ENCODE assay signal across 1 cellular context in the genomic region with DNA sequence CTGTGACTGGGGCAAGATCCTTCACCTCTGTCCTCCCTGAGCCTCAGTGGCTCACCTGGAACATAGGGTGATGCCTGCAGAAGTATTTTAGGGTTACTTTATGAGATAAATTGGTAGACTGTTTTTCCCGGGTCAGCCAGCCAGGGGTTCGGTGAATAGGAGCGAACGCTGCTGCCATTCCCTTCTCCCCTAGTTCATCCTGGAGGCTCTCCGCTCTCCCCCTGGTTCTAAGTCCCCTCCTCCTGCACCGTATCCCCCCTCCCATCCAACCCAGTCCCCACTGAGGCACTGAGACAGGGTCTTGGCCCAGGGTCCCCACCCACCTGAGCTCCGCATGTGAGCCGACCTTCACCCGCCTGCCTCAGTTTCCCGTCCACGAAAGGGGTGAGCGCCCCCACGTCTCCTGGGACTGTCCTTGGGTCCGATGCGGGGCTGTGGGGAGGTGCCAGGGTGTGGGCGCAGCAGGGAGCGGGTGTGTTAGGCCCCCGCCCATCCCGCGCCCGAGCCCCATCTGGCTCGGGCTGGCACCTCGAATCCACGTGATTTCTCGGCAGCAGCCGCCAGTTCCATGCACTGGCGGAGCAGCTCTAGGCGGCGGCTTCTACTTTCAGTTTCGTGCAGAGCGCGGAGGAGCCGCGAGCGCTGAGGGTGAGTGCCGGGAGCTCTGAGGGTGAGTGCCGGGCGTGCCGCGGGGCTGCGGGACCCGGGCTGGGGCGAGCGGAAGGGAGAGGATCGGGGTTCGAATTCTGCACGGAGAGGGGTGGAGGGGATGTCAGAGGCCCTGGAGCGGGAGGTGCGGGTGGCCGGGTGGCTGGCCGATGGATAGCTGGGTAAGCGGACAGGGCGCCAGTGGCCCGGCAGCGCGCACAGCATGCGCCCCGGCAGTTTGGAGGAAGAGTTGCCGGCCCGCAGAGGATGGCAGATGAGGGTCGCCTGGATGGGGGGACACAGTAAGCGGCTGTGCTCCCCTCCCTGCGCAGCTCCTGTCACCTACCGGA.
TF ChIP-seq lines count a peak whose summit lies in the region.

NLRC5 (plus strand) TSS at position 610 of the 998 bp plus-strand sequence. CDS start 31,156 bp downstream, outside the sequence.

TF ChIP-seq in HEK293, 187 proteins besides CTCF, POLR2A, EP300 and RAD21 (continued from another document and continues in another):
- TF ChIP-seq, protein P1, sequence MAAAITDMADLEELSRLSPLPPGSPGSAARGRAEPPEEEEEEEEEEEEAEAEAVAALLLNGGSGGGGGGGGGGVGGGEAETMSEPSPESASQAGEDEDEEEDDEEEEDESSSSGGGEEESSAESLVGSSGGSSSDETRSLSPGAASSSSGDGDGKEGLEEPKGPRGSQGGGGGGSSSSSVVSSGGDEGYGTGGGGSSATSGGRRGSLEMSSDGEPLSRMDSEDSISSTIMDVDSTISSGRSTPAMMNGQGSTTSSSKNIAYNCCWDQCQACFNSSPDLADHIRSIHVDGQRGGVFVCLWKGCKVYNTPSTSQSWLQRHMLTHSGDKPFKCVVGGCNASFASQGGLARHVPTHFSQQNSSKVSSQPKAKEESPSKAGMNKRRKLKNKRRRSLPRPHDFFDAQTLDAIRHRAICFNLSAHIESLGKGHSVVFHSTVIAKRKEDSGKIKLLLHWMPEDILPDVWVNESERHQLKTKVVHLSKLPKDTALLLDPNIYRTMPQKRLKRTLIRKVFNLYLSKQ (tag by site-specific recombination; IDR thresholded peaks at IDR 0.05; ENCODE audit: borderline replicate concordance) = no peak
- TF ChIP-seq ZNF23 (tag by site-specific recombination; IDR thresholded peaks at IDR 0.05; ENCODE audit: borderline replicate concordance) = no peak
- no peak for TF ChIP-seq ZNF324 (tag by site-specific recombination; IDR thresholded peaks at IDR 0.05)
- TF ChIP-seq OVOL3 (tag by site-specific recombination; IDR thresholded peaks at IDR 0.05) = no peak
- TF ChIP-seq ZNF175 (tag by site-specific recombination; IDR thresholded peaks at IDR 0.05) = no peak
- TF ChIP-seq RBAK (tag by site-specific recombination; IDR thresholded peaks at IDR 0.05) = no peak
- no peak for TF ChIP-seq ZSCAN4 (tag by site-specific recombination; IDR thresholded peaks at IDR 0.05)
- TF ChIP-seq SP2 (tag by site-specific recombination; IDR thresholded peaks at IDR 0.05) = no peak
- no peak for TF ChIP-seq ZNF214 (tag by site-specific recombination; IDR thresholded peaks at IDR 0.05; ENCODE audit: borderline replicate concordance)
- TF ChIP-seq, protein P2, sequence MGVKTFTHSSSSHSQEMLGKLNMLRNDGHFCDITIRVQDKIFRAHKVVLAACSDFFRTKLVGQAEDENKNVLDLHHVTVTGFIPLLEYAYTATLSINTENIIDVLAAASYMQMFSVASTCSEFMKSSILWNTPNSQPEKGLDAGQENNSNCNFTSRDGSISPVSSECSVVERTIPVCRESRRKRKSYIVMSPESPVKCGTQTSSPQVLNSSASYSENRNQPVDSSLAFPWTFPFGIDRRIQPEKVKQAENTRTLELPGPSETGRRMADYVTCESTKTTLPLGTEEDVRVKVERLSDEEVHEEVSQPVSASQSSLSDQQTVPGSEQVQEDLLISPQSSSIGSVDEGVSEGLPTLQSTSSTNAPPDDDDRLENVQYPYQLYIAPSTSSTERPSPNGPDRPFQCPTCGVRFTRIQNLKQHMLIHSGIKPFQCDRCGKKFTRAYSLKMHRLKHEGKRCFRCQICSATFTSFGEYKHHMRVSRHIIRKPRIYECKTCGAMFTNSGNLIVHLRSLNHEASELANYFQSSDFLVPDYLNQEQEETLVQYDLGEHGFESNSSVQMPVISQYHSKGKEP (tag by site-specific recombination; IDR thresholded peaks at IDR 0.05) = peak; percentile 83
- TF ChIP-seq ZBTB8A (tag by site-specific recombination; IDR thresholded peaks at IDR 0.05) = peak; percentile 93
- no peak for TF ChIP-seq OSR2 (tag by site-specific recombination; IDR thresholded peaks at IDR 0.05)
- TF ChIP-seq ZNF366 (tag by site-specific recombination; conservative IDR thresholded peaks at IDR 0.05) = no peak; the same call in 1 of the 2 replicates
- TF ChIP-seq ZNF776 (tag by site-specific recombination; IDR thresholded peaks at IDR 0.05; ENCODE audit: borderline replicate concordance) = no peak
- TF ChIP-seq, protein P3, sequence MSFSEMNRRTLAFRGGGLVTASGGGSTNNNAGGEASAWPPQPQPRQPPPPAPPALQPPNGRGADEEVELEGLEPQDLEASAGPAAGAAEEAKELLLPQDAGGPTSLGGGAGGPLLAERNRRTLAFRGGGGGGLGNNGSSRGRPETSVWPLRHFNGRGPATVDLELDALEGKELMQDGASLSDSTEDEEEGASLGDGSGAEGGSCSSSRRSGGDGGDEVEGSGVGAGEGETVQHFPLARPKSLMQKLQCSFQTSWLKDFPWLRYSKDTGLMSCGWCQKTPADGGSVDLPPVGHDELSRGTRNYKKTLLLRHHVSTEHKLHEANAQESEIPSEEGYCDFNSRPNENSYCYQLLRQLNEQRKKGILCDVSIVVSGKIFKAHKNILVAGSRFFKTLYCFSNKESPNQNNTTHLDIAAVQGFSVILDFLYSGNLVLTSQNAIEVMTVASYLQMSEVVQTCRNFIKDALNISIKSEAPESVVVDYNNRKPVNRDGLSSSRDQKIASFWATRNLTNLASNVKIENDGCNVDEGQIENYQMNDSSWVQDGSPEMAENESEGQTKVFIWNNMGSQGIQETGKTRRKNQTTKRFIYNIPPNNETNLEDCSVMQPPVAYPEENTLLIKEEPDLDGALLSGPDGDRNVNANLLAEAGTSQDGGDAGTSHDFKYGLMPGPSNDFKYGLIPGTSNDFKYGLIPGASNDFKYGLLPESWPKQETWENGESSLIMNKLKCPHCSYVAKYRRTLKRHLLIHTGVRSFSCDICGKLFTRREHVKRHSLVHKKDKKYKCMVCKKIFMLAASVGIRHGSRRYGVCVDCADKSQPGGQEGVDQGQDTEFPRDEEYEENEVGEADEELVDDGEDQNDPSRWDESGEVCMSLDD (tag by site-specific recombination; IDR thresholded peaks at IDR 0.05) = no peak
- peak; percentile 58; the same call in 1 of the 2 replicates for TF ChIP-seq REPIN1 (tag by site-specific recombination; IDR thresholded peaks at IDR 0.05; ENCODE audit: low read depth)
- no peak for TF ChIP-seq KLF16 (tag by site-specific recombination; IDR thresholded peaks at IDR 0.05)
- TF ChIP-seq ZNF600 (tag by site-specific recombination; IDR thresholded peaks at IDR 0.05) = peak; percentile 82
- TF ChIP-seq BCL11B (tag by site-specific recombination; IDR thresholded peaks at IDR 0.05; ENCODE audit: low read depth) = no peak
- no peak for TF ChIP-seq YY2 (tag by site-specific recombination; IDR thresholded peaks at IDR 0.05)
- TF ChIP-seq ZBTB7A (tag by site-specific recombination; IDR thresholded peaks at IDR 0.05; ENCODE audit: low read depth) = 0 out of 2 replicates have a peak, but pooled peaks have one; percentile 43
- peak; percentile 98 for TF ChIP-seq ZBTB17 (tag by site-specific recombination; IDR thresholded peaks at IDR 0.05)
- no peak; the same call in 1 of the 2 replicates for TF ChIP-seq ZSCAN30 (tag by site-specific recombination; IDR thresholded peaks at IDR 0.05)
- no peak for TF ChIP-seq ZNF311 (tag by site-specific recombination; IDR thresholded peaks at IDR 0.05; ENCODE audit: borderline replicate concordance)
- TF ChIP-seq ZNF837 (tag by site-specific recombination; IDR thresholded peaks at IDR 0.05) = no peak
- TF ChIP-seq ZNF514 (tag by site-specific recombination; IDR thresholded peaks at IDR 0.05) = no peak
- no peak for TF ChIP-seq GFI1B (tag by site-specific recombination; IDR thresholded peaks at IDR 0.05)
- TF ChIP-seq, protein P4, sequence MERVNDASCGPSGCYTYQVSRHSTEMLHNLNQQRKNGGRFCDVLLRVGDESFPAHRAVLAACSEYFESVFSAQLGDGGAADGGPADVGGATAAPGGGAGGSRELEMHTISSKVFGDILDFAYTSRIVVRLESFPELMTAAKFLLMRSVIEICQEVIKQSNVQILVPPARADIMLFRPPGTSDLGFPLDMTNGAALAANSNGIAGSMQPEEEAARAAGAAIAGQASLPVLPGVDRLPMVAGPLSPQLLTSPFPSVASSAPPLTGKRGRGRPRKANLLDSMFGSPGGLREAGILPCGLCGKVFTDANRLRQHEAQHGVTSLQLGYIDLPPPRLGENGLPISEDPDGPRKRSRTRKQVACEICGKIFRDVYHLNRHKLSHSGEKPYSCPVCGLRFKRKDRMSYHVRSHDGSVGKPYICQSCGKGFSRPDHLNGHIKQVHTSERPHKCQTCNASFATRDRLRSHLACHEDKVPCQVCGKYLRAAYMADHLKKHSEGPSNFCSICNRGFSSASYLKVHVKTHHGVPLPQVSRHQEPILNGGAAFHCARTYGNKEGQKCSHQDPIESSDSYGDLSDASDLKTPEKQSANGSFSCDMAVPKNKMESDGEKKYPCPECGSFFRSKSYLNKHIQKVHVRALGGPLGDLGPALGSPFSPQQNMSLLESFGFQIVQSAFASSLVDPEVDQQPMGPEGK (tag by site-specific recombination; IDR thresholded peaks at IDR 0.05) = peak; percentile 66
- TF ChIP-seq SETDB1 (IDR thresholded peaks at IDR 0.05; ENCODE audit: insufficient read length, low read length) = no peak
- no peak for TF ChIP-seq ZNF155 (tag by site-specific recombination; IDR thresholded peaks at IDR 0.05)
- TF ChIP-seq ZNF664 (tag by site-specific recombination; IDR thresholded peaks at IDR 0.05) = no peak
- no peak for TF ChIP-seq ZNF146 (tag by site-specific recombination; IDR thresholded peaks at IDR 0.05)
- no peak for TF ChIP-seq ZNF184 (tag by site-specific recombination; IDR thresholded peaks at IDR 0.05)
- TF ChIP-seq, protein P5, sequence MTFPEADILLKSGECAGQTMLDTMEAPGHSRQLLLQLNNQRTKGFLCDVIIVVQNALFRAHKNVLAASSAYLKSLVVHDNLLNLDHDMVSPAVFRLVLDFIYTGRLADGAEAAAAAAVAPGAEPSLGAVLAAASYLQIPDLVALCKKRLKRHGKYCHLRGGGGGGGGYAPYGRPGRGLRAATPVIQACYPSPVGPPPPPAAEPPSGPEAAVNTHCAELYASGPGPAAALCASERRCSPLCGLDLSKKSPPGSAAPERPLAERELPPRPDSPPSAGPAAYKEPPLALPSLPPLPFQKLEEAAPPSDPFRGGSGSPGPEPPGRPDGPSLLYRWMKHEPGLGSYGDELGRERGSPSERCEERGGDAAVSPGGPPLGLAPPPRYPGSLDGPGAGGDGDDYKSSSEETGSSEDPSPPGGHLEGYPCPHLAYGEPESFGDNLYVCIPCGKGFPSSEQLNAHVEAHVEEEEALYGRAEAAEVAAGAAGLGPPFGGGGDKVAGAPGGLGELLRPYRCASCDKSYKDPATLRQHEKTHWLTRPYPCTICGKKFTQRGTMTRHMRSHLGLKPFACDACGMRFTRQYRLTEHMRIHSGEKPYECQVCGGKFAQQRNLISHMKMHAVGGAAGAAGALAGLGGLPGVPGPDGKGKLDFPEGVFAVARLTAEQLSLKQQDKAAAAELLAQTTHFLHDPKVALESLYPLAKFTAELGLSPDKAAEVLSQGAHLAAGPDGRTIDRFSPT (tag by site-specific recombination; IDR thresholded peaks at IDR 0.05) = 0 out of 2 replicates have a peak, but pooled peaks have one; percentile 43
- no peak for TF ChIP-seq ZNF548 (tag by site-specific recombination; IDR thresholded peaks at IDR 0.05)
- TF ChIP-seq ZNF639 (tag by site-specific recombination; IDR thresholded peaks at IDR 0.05) = no peak
- TF ChIP-seq ZBTB48 (tag by site-specific recombination; IDR thresholded peaks at IDR 0.05) = no peak
- TF ChIP-seq, protein P6, sequence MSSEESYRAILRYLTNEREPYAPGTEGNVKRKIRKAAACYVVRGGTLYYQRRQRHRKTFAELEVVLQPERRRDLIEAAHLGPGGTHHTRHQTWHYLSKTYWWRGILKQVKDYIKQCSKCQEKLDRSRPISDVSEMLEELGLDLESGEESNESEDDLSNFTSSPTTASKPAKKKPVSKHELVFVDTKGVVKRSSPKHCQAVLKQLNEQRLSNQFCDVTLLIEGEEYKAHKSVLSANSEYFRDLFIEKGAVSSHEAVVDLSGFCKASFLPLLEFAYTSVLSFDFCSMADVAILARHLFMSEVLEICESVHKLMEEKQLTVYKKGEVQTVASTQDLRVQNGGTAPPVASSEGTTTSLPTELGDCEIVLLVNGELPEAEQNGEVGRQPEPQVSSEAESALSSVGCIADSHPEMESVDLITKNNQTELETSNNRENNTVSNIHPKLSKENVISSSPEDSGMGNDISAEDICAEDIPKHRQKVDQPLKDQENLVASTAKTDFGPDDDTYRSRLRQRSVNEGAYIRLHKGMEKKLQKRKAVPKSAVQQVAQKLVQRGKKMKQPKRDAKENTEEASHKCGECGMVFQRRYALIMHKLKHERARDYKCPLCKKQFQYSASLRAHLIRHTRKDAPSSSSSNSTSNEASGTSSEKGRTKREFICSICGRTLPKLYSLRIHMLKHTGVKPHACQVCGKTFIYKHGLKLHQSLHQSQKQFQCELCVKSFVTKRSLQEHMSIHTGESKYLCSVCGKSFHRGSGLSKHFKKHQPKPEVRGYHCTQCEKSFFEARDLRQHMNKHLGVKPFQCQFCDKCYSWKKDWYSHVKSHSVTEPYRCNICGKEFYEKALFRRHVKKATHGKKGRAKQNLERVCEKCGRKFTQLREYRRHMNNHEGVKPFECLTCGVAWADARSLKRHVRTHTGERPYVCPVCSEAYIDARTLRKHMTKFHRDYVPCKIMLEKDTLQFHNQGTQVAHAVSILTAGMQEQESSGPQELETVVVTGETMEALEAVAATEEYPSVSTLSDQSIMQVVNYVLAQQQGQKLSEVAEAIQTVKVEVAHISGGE (tag by site-specific recombination; conservative IDR thresholded peaks at IDR 0.05; ENCODE audit: low read depth) = peak; percentile 49; the same call in 1 of the 2 replicates
- TF ChIP-seq ZNF549 (tag by site-specific recombination; IDR thresholded peaks at IDR 0.05) = 0 out of 2 replicates have a peak, but pooled peaks have one; percentile 33
